27 cellular contexts compared by ENCODE assay signal in genomic region chr1:197998110-197998509, GRCh38.
A peak's percentile ranks its signal among the peaks of the same experiment; 100 is the strongest.
DNase-seq lines count a peak whose midpoint lies in the region; ATAC-seq and TF ChIP-seq lines count a peak whose summit lies in the region.
"Had no signal": no experiment of that assay in that cellular context is flagged by ENCODE, and none has a peak within 500 bp of the region (broad histone marks: within the 10 kb centered on the region; RNA-seq: fewer than 3 reads in every experiment).

No MANE protein-coding gene starts in this region.

- H3K4me1 ChIP-seq in gastrocnemius medialis (no peaks in the 10 kb centered on the region), left ventricle myocardium inferior (no peaks in the 10 kb centered on the region)
- H3K4me1 ChIP-seq: ascending aorta, SJCRH30 had no signal

- no peak overlapping the region for H3K27ac Mint-ChIP-seq in WTC11
- H3K27ac Mint-ChIP-seq: activated CD4-positive, alpha-beta T cell treated with anti-CD3 and anti-CD28 coated beads, Interleukin-2, amount 10 ng/mL, durations not matched to agents 7 days and 5 days; activated naive CD8-positive, alpha-beta T cell treated with anti-CD3 and anti-CD28 coated beads, Interleukin-2, amount 10 ng/mL, durations not matched to agents 7 days and 5 days; CD8-positive, alpha-beta memory T cell; nephron progenitor cell; stimulated activated effector memory CD8-positive, alpha-beta T cell treated with anti-CD3 and anti-CD28 coated beads, Interleukin-12 subunit alpha, Interleukin-12 subunit beta, amount 100 ng/mL, for 72 hours; type B pancreatic cell had no signal

- ATAC-seq in WTC11 (peak; percentile 76), gastrocnemius medialis (no peak), HG03439 (IDR thresholded peaks at IDR 0.05; ENCODE audit: unreplicated experiment) (no peak)
- ATAC-seq: HCT116; stimulated activated effector memory CD8-positive, alpha-beta T cell treated with anti-CD3 and anti-CD28 coated beads, Interleukin-12 subunit alpha, Interleukin-12 subunit beta, amount 100 ng/mL, for 72 hours had no signal

- TF ChIP-seq CTCF in WTC11 (IDR thresholded peaks at IDR 0.05) (no peak), gastrocnemius medialis (IDR thresholded peaks at IDR 0.05 in 4 of 5, conservative IDR thresholded peaks at IDR 0.05 in 1 of 5) (no peak), left ventricle myocardium inferior (IDR thresholded peaks at IDR 0.05; ENCODE audit: borderline replicate concordance) (no peak)

- H3K36me3 ChIP-seq in gastrocnemius medialis: no peaks in the 10 kb centered on the region
- H3K36me3 ChIP-seq in left ventricle myocardium inferior: no peaks in the 10 kb centered on the region
- H3K36me3 ChIP-seq: ascending aorta, cardiac muscle cell, SJCRH30 had no signal

- H3K9me3 Mint-ChIP-seq in WTC11: no peaks in the 10 kb centered on the region
- H3K9me3 Mint-ChIP-seq: activated CD4-positive, alpha-beta T cell treated with anti-CD3 and anti-CD28 coated beads, Interleukin-2, amount 10 ng/mL, durations not matched to agents 7 days and 5 days; CD8-positive, alpha-beta memory T cell; nephron progenitor cell; stimulated activated effector memory CD8-positive, alpha-beta T cell treated with anti-CD3 and anti-CD28 coated beads, Interleukin-12 subunit alpha, Interleukin-12 subunit beta, amount 100 ng/mL, for 72 hours had no signal

- in situ Hi-C loops in gastrocnemius medialis (cut with MboI; ENCODE audit: low sequenced_read_pairs in 4 of 4): no loop called here

- H3K27me3 ChIP-seq in gastrocnemius medialis (no peaks in the 10 kb centered on the region), left ventricle myocardium inferior (ENCODE audit: low read depth) (no peaks in the 10 kb centered on the region)
- H3K27me3 ChIP-seq: ascending aorta, cardiac muscle cell, SJCRH30 had no signal

- H3K27me3 Mint-ChIP-seq in WTC11 (ENCODE audit: low read depth): no peaks in the 10 kb centered on the region
- H3K27me3 Mint-ChIP-seq: type B pancreatic cell had no signal

- no peaks in the 10 kb centered on the region for H3K36me3 Mint-ChIP-seq in WTC11
- H3K36me3 Mint-ChIP-seq: activated naive CD8-positive, alpha-beta T cell treated with anti-CD3 and anti-CD28 coated beads, Interleukin-2, amount 10 ng/mL, durations not matched to agents 7 days and 5 days; CD8-positive, alpha-beta memory T cell; stimulated activated effector memory CD8-positive, alpha-beta T cell treated with anti-CD3 and anti-CD28 coated beads, Interleukin-12 subunit alpha, Interleukin-12 subunit beta, amount 100 ng/mL, for 72 hours; type B pancreatic cell had no signal

- H3K27ac ChIP-seq in gastrocnemius medialis: no peak overlapping the region
- H3K27ac ChIP-seq in left ventricle myocardium inferior (replicated peaks): no peak overlapping the region
- H3K27ac ChIP-seq: ascending aorta, cardiac muscle cell, coronary artery, SJCRH30 had no signal

- TF ChIP-seq POLR2A in gastrocnemius medialis (IDR thresholded peaks at IDR 0.05): no peak

- intact Hi-C loops in gastrocnemius medialis (cut with DNase I; ENCODE audit: low total_unique reads) (no loop called here), left ventricle myocardium inferior (cut with micrococcal nuclease) (no loop called here)

- H3K4me3 ChIP-seq in gastrocnemius medialis (no peak overlapping the region), left ventricle myocardium inferior (no peak overlapping the region)
- H3K4me3 ChIP-seq: ascending aorta, cardiac muscle cell, coronary artery, SJCRH30 had no signal

- no peaks in the 10 kb centered on the region for H3K9me3 ChIP-seq in gastrocnemius medialis
- H3K9me3 ChIP-seq in left ventricle myocardium inferior (replicated peaks): no peaks in the 10 kb centered on the region
- H3K9me3 ChIP-seq: ascending aorta, SJCRH30 had no signal

- no peaks in the 10 kb centered on the region for H3K4me1 Mint-ChIP-seq in WTC11
- H3K4me1 Mint-ChIP-seq: CD8-positive, alpha-beta memory T cell; nephron progenitor cell; stimulated activated effector memory CD8-positive, alpha-beta T cell treated with anti-CD3 and anti-CD28 coated beads, Interleukin-12 subunit alpha, Interleukin-12 subunit beta, amount 100 ng/mL, for 72 hours had no signal

- DNase-seq in DMS53 (lab: John Stamatoyannopoulos, UW): peak; percentile 9
- no peak for DNase-seq in DMS53 treated with DMSO at 0.1 percent for 48 hours (lab: John Stamatoyannopoulos, UW; ENCODE audit: unreplicated experiment)
- peak; percentile 13 for DNase-seq in NAMALWA (ENCODE audit: low spot score)
- DNase-seq in WTC11 (ENCODE audit: low spot score): peak; percentile 20
- no peak for DNase-seq in gastrocnemius medialis
- DNase-seq in left ventricle myocardium inferior: no peak
- no peak for DNase-seq in cerebellum (ENCODE audit: low spot score)
- DNase-seq: activated CD4-positive, alpha-beta T cell treated with anti-CD3 and anti-CD28 coated beads, Interleukin-2, amount 10 ng/mL, durations not matched to agents 7 days and 5 days; activated effector memory CD4-positive, alpha-beta T cell treated with anti-CD3 and anti-CD28 coated beads, Interleukin-2, amount 50 U/mL, for 16 hours; activated naive CD8-positive, alpha-beta T cell treated with anti-CD3 and anti-CD28 coated beads, Interleukin-2, amount 10 ng/mL, durations not matched to agents 7 days and 5 days; activated T-cell treated with anti-CD3 and anti-CD28 coated beads, Interleukin-2, amount 50 U/mL, for 1 hour; CD8-positive, alpha-beta memory T cell; effector CD8-positive, alpha-beta T cell; NCI-H1105; NCI-H2081; NCI-H226; nephron progenitor cell; SJCRH30; stimulated activated CD4-positive, alpha-beta T cell treated with anti-CD3 and anti-CD28 coated beads, Interleukin-15, amount 100 ng/mL, for 24 hours; SW 1271 had no signal

- POLR2A ChIA-PET in WTC11 (lab: Charles Lee): no interaction called here

- CTCF ChIA-PET in WTC11 (lab: Charles Lee): interaction anchor here (0.6 to 1.4 kb wide), 7 partner anchors 10 to 477 kb away, joined by 3 to 5 read pairs (median 3); no protein-coding TSS in a partner anchor

- no peak overlapping the region for H3K4me3 Mint-ChIP-seq in WTC11
- H3K4me3 Mint-ChIP-seq: activated CD4-positive, alpha-beta T cell treated with anti-CD3 and anti-CD28 coated beads, Interleukin-2, amount 10 ng/mL, durations not matched to agents 7 days and 5 days; activated naive CD8-positive, alpha-beta T cell treated with anti-CD3 and anti-CD28 coated beads, Interleukin-2, amount 10 ng/mL, durations not matched to agents 7 days and 5 days; CD8-positive, alpha-beta memory T cell; nephron progenitor cell; stimulated activated effector memory CD8-positive, alpha-beta T cell treated with anti-CD3 and anti-CD28 coated beads, Interleukin-12 subunit alpha, Interleukin-12 subunit beta, amount 100 ng/mL, for 72 hours; type B pancreatic cell had no signal

TF ChIP-seq in WTC11, 78 proteins besides CTCF, POLR2A, EP300 and RAD21 (continues in another document):
- TF ChIP-seq ZBTB21 (CRISPR knock-in tag; IDR thresholded peaks at IDR 0.05; ENCODE audit: borderline replicate concordance): no peak
- no peak for TF ChIP-seq E2F4 (CRISPR knock-in tag; IDR thresholded peaks at IDR 0.05; ENCODE audit: borderline replicate concordance, low read depth)
- TF ChIP-seq ATF2 (CRISPR knock-in tag; IDR thresholded peaks at IDR 0.05; ENCODE audit: borderline replicate concordance, low read depth): no peak
- no peak for TF ChIP-seq ZSCAN18 (CRISPR knock-in tag; IDR thresholded peaks at IDR 0.05)
- no peak for TF ChIP-seq E2F5 (CRISPR knock-in tag; IDR thresholded peaks at IDR 0.05)
- TF ChIP-seq GRHL2 (CRISPR knock-in tag; IDR thresholded peaks at IDR 0.05; ENCODE audit: insufficient replicate concordance, severe bottlenecking): no peak
- no peak for TF ChIP-seq TEAD4 (CRISPR knock-in tag; IDR thresholded peaks at IDR 0.05)
- TF ChIP-seq ATF3 (CRISPR knock-in tag; conservative IDR thresholded peaks at IDR 0.05): no peak

Comparison
In these comparisons a context has a peak if more than half of its experiments do, and no peak if none do; other contexts are left out.
1. DNase-seq: peak in DMS53 (single experiment), NAMALWA (single experiment) and WTC11 (single experiment); none in DMS53 treated with DMSO at 0.1 percent for 48 hours (single experiment), gastrocnemius medialis (0 of 2), left ventricle myocardium inferior (single experiment) and cerebellum (single experiment).